In the genomic region with DNA sequence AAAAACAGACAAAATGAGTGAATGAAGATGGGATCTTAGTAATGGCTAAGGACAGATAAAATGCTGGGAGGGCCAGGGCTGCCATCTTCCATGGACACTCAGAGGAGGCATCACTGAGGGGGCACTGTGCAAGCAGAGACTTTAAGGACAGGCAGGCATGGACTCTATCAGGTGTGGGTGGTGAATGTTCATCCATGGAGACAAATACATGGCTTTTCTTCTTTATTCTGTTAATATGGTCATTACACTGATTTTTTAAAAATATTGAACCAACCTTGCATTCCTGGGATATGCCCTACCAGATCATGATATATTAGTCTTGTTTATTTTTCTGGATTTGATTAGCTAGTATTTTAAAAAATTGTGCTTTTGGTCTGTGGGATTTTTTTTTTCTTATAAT, we compare ENCODE assay signal across 20 cellular contexts. TPM values are rescaled to one million over a fixed set of nuclear protein-coding genes. Genes with fewer than 3 reads are reported as not detected.
DNase-seq lines count a peak whose midpoint lies in the region; ATAC-seq, FAIRE-seq and TF ChIP-seq lines count a peak whose summit lies in the region.
"Had no signal": no experiment of that assay in that cellular context is flagged by ENCODE, and none has a peak within 500 bp of the region (broad histone marks: within the 10 kb centered on the region; RNA-seq: fewer than 3 reads in every experiment).

No MANE protein-coding gene starts in this region.

- DNase-seq in HepG2 (ENCODE audit: low spot score) (no peak), right lobe of liver (no peak), hepatocyte (ENCODE audit: low spot score) (no peak), hippocampal formation (lab: John Stamatoyannopoulos, UW) (no peak)
- DNase-seq in effector memory CD8-positive, alpha-beta T cell: no peak
- DNase-seq: C1 segment of cervical spinal cord, Caco-2, GF-D8, H9, KG1, NCI-H1105 treated with DMSO at 0.1 percent for 48 hours, NCI-H1694, NCI-H2227 treated with DMSO at 0.1 percent for 48 hours, NCI-H524, PC-9, SIG-M5 had no signal

- H3K9ac ChIP-seq in HepG2 (ENCODE audit: insufficient read depth, low read depth, low read length): no peak overlapping the region

- TF ChIP-seq EP300 in HepG2 (IDR thresholded peaks at IDR 0.05; ENCODE audit: low read depth in 2 of 2, low read length in 2 of 2): no peak
- no peak for TF ChIP-seq EP300 in HepG2 (CRISPR knock-in tag; IDR thresholded peaks at IDR 0.05; ENCODE audit: borderline replicate concordance)

- no peaks in the 10 kb centered on the region for H3K9me3 Mint-ChIP-seq in effector memory CD8-positive, alpha-beta T cell

- CTCF ChIA-PET in HepG2 (lab: Yijun Ruan, JAX; ENCODE audit: low intra/inter-chr PET ratio, low total read pairs): no interaction called here
- CTCF ChIA-PET in HEK293 (lab: Yijun Ruan, JAX): no interaction called here

- H2AFZ ChIP-seq in HepG2 (ENCODE audit: low read length) (no peak overlapping the region), hepatocyte (no peak overlapping the region)
- H2AFZ ChIP-seq: PC-9 had no signal

- H3K4me1 ChIP-seq in HepG2 (ENCODE audit: insufficient read depth, low read length) (0 out of 2 replicates have a peak, but pooled peaks cover 7% of the 10 kb centered on the region), right lobe of liver (peaks cover 0 to 5% (median 0%) of the 10 kb centered on the region in 4 donors), HEK293 (ENCODE audit: control insufficient read depth, insufficient read depth, low read length) (no peaks in the 10 kb centered on the region), hepatocyte (ENCODE audit: insufficient read depth) (no peaks in the 10 kb centered on the region)
- H3K4me1 ChIP-seq: Caco-2 had no signal

- peak overlapping the region in 1 of 2 donors; percentile 27 for H3K4me3 Mint-ChIP-seq in effector memory CD8-positive, alpha-beta T cell
- H3K4me3 Mint-ChIP-seq: H9 had no signal

- peak overlapping the region; percentile 41 to 57 for H3K27ac Mint-ChIP-seq in effector memory CD8-positive, alpha-beta T cell

- in situ Hi-C loops in HepG2 (cut with HindIII; ENCODE audit: extremely low pct_ligation_motif_present, low pct_unique_long_range_greater_than_20kb): no loop called here

- intact Hi-C loops in HepG2 (cut with micrococcal nuclease; ENCODE audit: unreplicated experiment): no loop called here
- intact Hi-C loops in right lobe of liver (cut with DNase I): no loop called here

- H3K4me1 Mint-ChIP-seq in effector memory CD8-positive, alpha-beta T cell (ENCODE audit: low read depth in 2 of 2): peaks cover 26 to 34% of the 10 kb centered on the region in 2 donors

- peaks cover 36% of the 10 kb centered on the region for H3K79me2 ChIP-seq in HepG2 (ENCODE audit: insufficient read depth, low read length)
- no peaks in the 10 kb centered on the region for H3K79me2 ChIP-seq in hepatocyte

- H3K4me3 ChIP-seq in HepG2 (replicated peaks in 1 of 3; ENCODE audit: insufficient read depth in 1 of 3, low read depth in 2 of 3, low read length in 3 of 3) (no peak overlapping the region), right lobe of liver (no peak overlapping the region), HEK293 (ENCODE audit: low read depth, low read length) (no peak overlapping the region), hepatocyte (no peak overlapping the region)
- H3K4me3 ChIP-seq: PC-9 had no signal

- H3K27me3 ChIP-seq in HepG2 (ENCODE audit: control insufficient read depth in 1 of 2, insufficient read depth in 2 of 2, low read length in 2 of 2) (no peaks in the 10 kb centered on the region), right lobe of liver (no peaks in the 10 kb centered on the region), hepatocyte (no peaks in the 10 kb centered on the region)

- no peak for FAIRE-seq in HepG2 (lab: Jason Lieb, UNC)
- FAIRE-seq: GM19239 had no signal

- H3K36me3 ChIP-seq in HepG2 (replicated peaks in 1 of 2; ENCODE audit: control insufficient read depth in 1 of 2, insufficient read depth in 2 of 2, low read length in 2 of 2): peaks cover 0 to 7% of the 10 kb centered on the region in 2 experiments; a peak in 4 of 5 replicates
- no peaks in the 10 kb centered on the region for H3K36me3 ChIP-seq in right lobe of liver
- H3K36me3 ChIP-seq in HEK293 (ENCODE audit: control insufficient read depth in 2 of 2, insufficient read depth in 1 of 2, low read length in 2 of 2): peaks cover 0 to 12% of the 10 kb centered on the region in 2 experiments; a peak in 1 of 3 replicates
- H3K36me3 ChIP-seq in hepatocyte (replicated peaks; ENCODE audit: insufficient read depth, low read depth): no peaks in the 10 kb centered on the region

- no peak for TF ChIP-seq RAD21 in HepG2 (CRISPR knock-in tag; IDR thresholded peaks at IDR 0.05)

- H3K27me3 Mint-ChIP-seq in effector memory CD8-positive, alpha-beta T cell: no peaks in the 10 kb centered on the region

- TF ChIP-seq POLR2A in HepG2 (IDR thresholded peaks at IDR 0.05; ENCODE audit: insufficient read depth in 1 of 2, low read depth in 2 of 2, low read length in 2 of 2) (no peak), right lobe of liver (IDR thresholded peaks at IDR 0.05) (no peak)

- peaks cover 8% of the 10 kb centered on the region for H3K36me3 Mint-ChIP-seq in effector memory CD8-positive, alpha-beta T cell (ENCODE audit: insufficient read depth)

- H3K9me3 ChIP-seq in HepG2 (ENCODE audit: low read length): peaks cover 8% of the 10 kb centered on the region
- no peaks in the 10 kb centered on the region for H3K9me3 ChIP-seq in right lobe of liver
- no peaks in the 10 kb centered on the region for H3K9me3 ChIP-seq in HEK293 (ENCODE audit: control insufficient read depth, insufficient read depth, low read depth, low read length)
- no peaks in the 10 kb centered on the region for H3K9me3 ChIP-seq in hepatocyte (ENCODE audit: low read depth)

- H4K20me1 ChIP-seq in HepG2 (ENCODE audit: insufficient read depth, low read length) (peaks cover 3% of the 10 kb centered on the region; the same call in 1 of the 2 replicates), hepatocyte (ENCODE audit: insufficient read depth, poor library complexity, severe bottlenecking) (no peaks in the 10 kb centered on the region)

- no peak overlapping the region for H3K27ac ChIP-seq in HepG2 (ENCODE audit: extremely low read length, insufficient read depth, low read length)
- no peak overlapping the region for H3K27ac ChIP-seq in right lobe of liver
- H3K27ac ChIP-seq in HEK293 (ENCODE audit: extremely low read depth, low read depth, low read length): no peak overlapping the region
- no peak overlapping the region for H3K27ac ChIP-seq in hepatocyte
- H3K27ac ChIP-seq: PC-9, RWPE1 had no signal

- POLR2A ChIA-PET in HepG2 (lab: Yijun Ruan, JAX): no interaction called here
- POLR2A ChIA-PET in HEK293 (lab: Yijun Ruan, JAX): no interaction called here

- TF ChIP-seq CTCF in HepG2 (CRISPR knock-in tag; IDR thresholded peaks at IDR 0.05) (no peak), right lobe of liver (IDR thresholded peaks at IDR 0.05) (no peak), HEK293 (tag by site-specific recombination; IDR thresholded peaks at IDR 0.05) (no peak), hepatocyte (IDR thresholded peaks at IDR 0.05; ENCODE audit: poor library complexity) (no peak)

- no peak overlapping the region for H3K4me2 ChIP-seq in HepG2 (ENCODE audit: low read depth, low read length)
- H3K4me2 ChIP-seq in hepatocyte: no peak overlapping the region
- H3K4me2 ChIP-seq: PC-9 had no signal

- no peaks in the 10 kb centered on the region for H3K9me2 ChIP-seq in hepatocyte (replicated peaks; ENCODE audit: insufficient read depth)

- ATAC-seq in HepG2: no peak
- no peak for ATAC-seq in right lobe of liver
- no peak for ATAC-seq in effector memory CD8-positive, alpha-beta T cell (replicated peaks)
- ATAC-seq in HG02840 (IDR thresholded peaks at IDR 0.05; ENCODE audit: low FRiP score, unreplicated experiment): no peak

- TSS peak; percentile 8 for BruUV-seq in HepG2 (replicated peaks; lab: Mats Ljungman, UMichigan)

TF ChIP-seq in HepG2, 621 proteins besides CTCF, POLR2A, EP300 and RAD21 (continues in another document):
- no peak for TF ChIP-seq ADNP (CRISPR knock-in tag; IDR thresholded peaks at IDR 0.05)
- TF ChIP-seq HOXD1 (CRISPR knock-in tag; IDR thresholded peaks at IDR 0.05): no peak
- TF ChIP-seq ZNF841 (CRISPR knock-in tag; IDR thresholded peaks at IDR 0.05; ENCODE audit: borderline replicate concordance): no peak
- no peak for TF ChIP-seq XBP1 (CRISPR knock-in tag; IDR thresholded peaks at IDR 0.05)

TF ChIP-seq in HEK293, 187 proteins besides CTCF, POLR2A, EP300 and RAD21 (continues in another document):
- TF ChIP-seq WT1 (tag by site-specific recombination; IDR thresholded peaks at IDR 0.05): no peak

RNA-seq across cellular contexts. Expression of a gene that starts 12.2 kb away (rescaled TPM):
- total RNA-seq in HepG2 (2016; rRNA removed; fragmentation: Illumina TruSeq; extraction: Trizol) (18.2 and 35.2 TPM in 2 replicates), right lobe of liver (10 to 100 TPM; 11.7 to 17.7 (median 15.6) TPM), hepatocyte (8.3 and 8.4 TPM in 2 replicates)
- 2.4 and 3.0 TPM in 2 replicates for total RNA-seq in HepG2 (2016; cell fraction: cytosol; rRNA removed; fragmentation: Illumina TruSeq; extraction: Trizol; ENCODE audit: low read depth)
- total RNA-seq in HepG2 (2016; cell fraction: insoluble cytoplasmic fraction; rRNA removed; fragmentation: Illumina TruSeq; extraction: Trizol): 13.5 and 35.7 TPM in 2 replicates
- total RNA-seq in HepG2 (2016; cell fraction: membrane; rRNA removed; fragmentation: Illumina TruSeq; extraction: Trizol): 7.5 TPM in 2 replicates
- total RNA-seq in HepG2 (2016; cell fraction: nucleus; rRNA removed; fragmentation: Illumina TruSeq; extraction: Trizol): 48.2 and 58.1 TPM in 2 replicates
- polyA plus RNA-seq in HepG2 (2011; rRNA removed) (31.6 and 44.3 TPM in 2 replicates), hepatocyte (6.3 and 6.7 TPM in 2 replicates)
- 17.7 and 20.2 TPM in 2 replicates for polyA plus RNA-seq in HepG2 (2011; cell fraction: cytosol; rRNA removed)
- polyA plus RNA-seq in HepG2 (2011; cell fraction: nucleus; rRNA removed): 105 and 126 TPM in 2 replicates
- 34.3 and 44.8 TPM in 2 replicates for polyA plus RNA-seq in HepG2 (2012)
- 1.3 and 1.6 TPM in 2 replicates for polyA plus RNA-seq in HepG2 (2016; cell fraction: cytosol; fragmentation: Illumina TruSeq; extraction: Trizol; ENCODE audit: low read depth)
- 10.1 and 14.0 TPM in 2 replicates for polyA plus RNA-seq in HepG2 (2016; cell fraction: insoluble cytoplasmic fraction; fragmentation: Illumina TruSeq; extraction: Trizol; ENCODE audit: low read depth)
- 2.8 and 3.5 TPM in 2 replicates for polyA plus RNA-seq in HepG2 (2016; cell fraction: membrane; fragmentation: Illumina TruSeq; extraction: Trizol; ENCODE audit: low read depth)
- 83.4 and 84.9 TPM in 2 replicates for polyA plus RNA-seq in HepG2 (2016; cell fraction: nucleus; fragmentation: Illumina TruSeq; extraction: Trizol; ENCODE audit: insufficient read depth, low read depth)
- 104 and 110 TPM in 2 replicates for polyA minus RNA-seq in HepG2 (2011; rRNA and poly(A)+ RNA removed; ENCODE audit: low replicate concordance)
- polyA minus RNA-seq in HepG2 (2011; cell fraction: cytosol; rRNA and poly(A)+ RNA removed): 31.9 and 35.7 TPM in 2 replicates
- 50.5 and 60.3 TPM in 2 replicates for polyA minus RNA-seq in HepG2 (2011; cell fraction: nucleus; rRNA and poly(A)+ RNA removed)
